Comparison of ENCODE assay signal across 27 cellular contexts in the genomic region with DNA sequence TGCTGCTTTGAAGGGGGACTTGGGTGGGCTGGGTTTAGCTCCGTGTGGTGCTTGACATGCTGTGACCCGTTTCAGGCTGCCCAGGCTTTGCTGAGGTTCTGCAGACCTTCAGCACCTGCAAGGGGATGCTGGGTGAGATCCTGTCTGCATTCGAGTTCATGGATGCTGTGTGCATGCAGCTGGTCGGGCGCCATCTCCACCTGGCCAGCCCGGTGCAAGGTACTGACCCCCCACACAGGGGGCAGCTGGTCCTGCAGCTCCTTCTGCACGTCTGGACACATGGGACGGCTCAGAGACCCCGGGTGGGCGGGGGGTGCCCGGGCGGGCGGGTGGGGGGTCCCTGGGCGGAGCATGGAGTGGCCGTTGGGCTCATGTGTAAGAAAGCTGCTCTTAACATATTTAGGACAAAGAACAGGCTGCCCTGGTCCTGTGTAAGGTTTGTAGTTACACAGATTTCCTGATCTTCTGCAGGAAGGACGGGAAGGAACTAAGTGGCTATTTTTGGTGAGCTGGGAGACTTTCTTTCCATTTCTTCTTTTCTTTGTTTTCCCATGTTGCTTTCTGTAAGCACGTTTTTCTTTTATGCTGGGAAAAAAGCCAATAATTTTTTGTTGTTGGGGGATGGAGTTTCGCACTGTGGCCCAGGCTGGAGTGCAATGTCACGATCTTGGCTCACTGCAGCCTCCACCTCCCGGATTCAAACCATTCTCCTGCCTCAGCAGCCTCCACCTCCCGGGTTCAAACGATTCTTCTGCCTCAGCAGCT. TPM values are rescaled to one million over a fixed set of nuclear protein-coding genes. Genes with fewer than 3 reads are reported as not detected.
DNase-seq lines count a peak whose midpoint lies in the region; ATAC-seq, FAIRE-seq and TF ChIP-seq lines count a peak whose summit lies in the region.
"Had no signal": no experiment of that assay in that cellular context is flagged by ENCODE, and none has a peak within 500 bp of the region (broad histone marks: within the 10 kb centered on the region; RNA-seq: fewer than 3 reads in every experiment).

No MANE protein-coding gene starts in this region.

- no peak overlapping the region for H2BK120ac ChIP-seq in neuronal stem cell (ENCODE audit: low read depth, low read length)

- H4K20me1 ChIP-seq in mammary epithelial cell (ENCODE audit: insufficient read depth, low read length): no peaks in the 10 kb centered on the region
- H4K20me1 ChIP-seq in HepG2 (ENCODE audit: insufficient read depth, low read length): no peaks in the 10 kb centered on the region

- TF ChIP-seq RAD21 in HepG2 (CRISPR knock-in tag; IDR thresholded peaks at IDR 0.05): no peak

- H3K36me3 ChIP-seq in mammary epithelial cell (ENCODE audit: insufficient read depth, low read length) (peaks cover 3% of the 10 kb centered on the region), HepG2 (replicated peaks in 1 of 2; ENCODE audit: control insufficient read depth in 1 of 2, insufficient read depth in 2 of 2, low read length in 2 of 2) (peaks cover 8 to 36% of the 10 kb centered on the region in 2 experiments; a peak in 4 of 5 replicates), neuronal stem cell (replicated peaks in 1 of 2; ENCODE audit: control insufficient read depth in 2 of 2, insufficient read depth in 2 of 2, low read length in 2 of 2) (peaks cover 21 to 46% of the 10 kb centered on the region in 2 donors)

- H2AFZ ChIP-seq in mammary epithelial cell (ENCODE audit: low read depth, low read length) (no peak overlapping the region), HepG2 (ENCODE audit: low read length) (no peak overlapping the region), neuronal stem cell (ENCODE audit: low read length) (no peak overlapping the region)
- H2AFZ ChIP-seq: GM23248 had no signal

- peaks cover 10% of the 10 kb centered on the region for H3K4me1 ChIP-seq in mammary epithelial cell (ENCODE audit: insufficient read depth, low read length)
- H3K4me1 ChIP-seq in HepG2 (ENCODE audit: insufficient read depth, low read length): no peaks in the 10 kb centered on the region
- H3K4me1 ChIP-seq in neuronal stem cell (ENCODE audit: control insufficient read depth in 2 of 2, insufficient read depth in 1 of 2, low read depth in 1 of 2, low read length in 2 of 2): peaks cover 0 to 2% of the 10 kb centered on the region in 2 donors

- FAIRE-seq in HepG2 (lab: Jason Lieb, UNC): no peak
- FAIRE-seq: GM12878, H54 had no signal

- WGBS in mammary epithelial cell (ENCODE audit: low coverage, missing lambda C conversion rate): 89% methylated on average over 11 of the region's 22 CpGs
- 92% methylated on average over 21 of the region's 22 CpGs for WGBS in HepG2 (ENCODE audit: low lambda C conversion rate)
- no CpG with 5 or more reads among the region's 22 CpGs for WGBS in neuronal stem cell (ENCODE audit: extremely low coverage in 2 of 2, insufficient read length in 2 of 2, insufficient replicate concordance in 1 of 2), 2 donors

- intact Hi-C loops in MCF 10A (cut with micrococcal nuclease): no loop called here
- intact Hi-C loops in mammary epithelial cell (cut with micrococcal nuclease): no loop called here
- intact Hi-C loops in HepG2 (cut with micrococcal nuclease; ENCODE audit: unreplicated experiment): no loop called here

- no peak overlapping the region for H2BK15ac ChIP-seq in neuronal stem cell (ENCODE audit: low read length)

- POLR2A ChIA-PET in MCF 10A (lab: Yijun Ruan, JAX): no interaction called here
- POLR2A ChIA-PET in HepG2 (lab: Yijun Ruan, JAX): no interaction called here

- H3K23ac ChIP-seq in neuronal stem cell (ENCODE audit: low read depth, low read length, poor library complexity): peak overlapping the region; percentile 95

- H3K27ac ChIP-seq in mammary epithelial cell (ENCODE audit: insufficient read depth, low read depth, low read length): no peak overlapping the region
- H3K27ac ChIP-seq in HepG2 (ENCODE audit: extremely low read length, insufficient read depth, low read length): no peak overlapping the region
- no peak overlapping the region for H3K27ac ChIP-seq in neuronal stem cell (replicated peaks; ENCODE audit: low read length)
- H3K27ac ChIP-seq: GM23248, HL-60 had no signal

- dilution Hi-C loops in mammary epithelial cell (cut with HindIII; ENCODE audit: low sequenced_read_pairs): no loop called here

- peaks cover 8% of the 10 kb centered on the region for H3K9me3 Mint-ChIP-seq in MCF 10A (ENCODE audit: unreplicated experiment)
- H3K9me3 Mint-ChIP-seq: CD8-positive, alpha-beta memory T cell had no signal

- H3K18ac ChIP-seq in neuronal stem cell (ENCODE audit: low read length): no peak overlapping the region

- H3K14ac ChIP-seq in neuronal stem cell (ENCODE audit: low read length): no peak overlapping the region

- no peak for ATAC-seq in HepG2
- ATAC-seq: GM12878, HCT116 had no signal

- no peak for TF ChIP-seq CTCF in MCF 10A (IDR thresholded peaks at IDR 0.05; ENCODE audit: unreplicated experiment)
- TF ChIP-seq CTCF in mammary epithelial cell (conservative IDR thresholded peaks at IDR 0.05 in 1 of 2, IDR thresholded peaks at IDR 0.05 in 1 of 2; ENCODE audit: extremely low read depth in 1 of 2, insufficient read depth in 1 of 2, low read depth in 1 of 2, low read length in 2 of 2): no peak
- TF ChIP-seq CTCF in HepG2 (CRISPR knock-in tag; IDR thresholded peaks at IDR 0.05): no peak

- H3K27me3 ChIP-seq in mammary epithelial cell (ENCODE audit: insufficient read depth, low read length) (no peaks in the 10 kb centered on the region), HepG2 (ENCODE audit: control insufficient read depth in 1 of 2, insufficient read depth in 2 of 2, low read length in 2 of 2) (no peaks in the 10 kb centered on the region), neuronal stem cell (ENCODE audit: control insufficient read depth in 3 of 3, insufficient read depth in 3 of 3, low read depth in 1 of 3, low read length in 3 of 3) (no peaks in the 10 kb centered on the region)

- no peak overlapping the region for H3K4ac ChIP-seq in neuronal stem cell (ENCODE audit: low read length)

- peaks cover 8% of the 10 kb centered on the region for H3K79me1 ChIP-seq in neuronal stem cell (ENCODE audit: low read depth, low read length)

- no peak overlapping the region for H4K8ac ChIP-seq in neuronal stem cell (ENCODE audit: low read depth, low read length)

- DNase-seq in MCF 10A (ENCODE audit: unreplicated experiment) (no peak), mammary epithelial cell (no peak), dermis blood vessel endothelial cell (peak; percentile 40), HepG2 (ENCODE audit: low spot score) (no peak), neuronal stem cell (ENCODE audit: low spot score) (no peak), hepatic stellate cell (ENCODE audit: low spot score) (no peak)
- no peak for DNase-seq in activated CD8-positive, alpha-beta memory T cell treated with anti-CD3 and anti-CD28 coated beads, Interleukin-2, amount 50 U/mL, for 48 hours
- DNase-seq in stimulated activated CD8-positive, alpha-beta memory T cell treated with anti-CD3 and anti-CD28 coated beads, Interleukin-4, amount 100 ng/mL, for 48 hours: no peak
- DNase-seq: 8988T; C1 segment of cervical spinal cord; CD4-positive, CD25-positive, alpha-beta regulatory T cell; CD8-positive, alpha-beta memory T cell; COR-L47; DMS 273 treated with DMSO at 0.1 percent for 48 hours; DMS53; DND-41; EL; GM23248; HFFc6; IMR-90 had no signal

- H3K4me2 ChIP-seq in mammary epithelial cell (ENCODE audit: insufficient read depth, low read depth, low read length) (no peak overlapping the region), HepG2 (ENCODE audit: low read depth, low read length) (no peak overlapping the region), neuronal stem cell (ENCODE audit: insufficient read depth, low read length, poor library complexity, severe bottlenecking) (no peak overlapping the region)

- no peak overlapping the region for H3K4me3 ChIP-seq in mammary epithelial cell (replicated peaks in 1 of 3; ENCODE audit: insufficient read depth in 1 of 3, low read depth in 2 of 3, low read length in 3 of 3)
- H3K4me3 ChIP-seq in HepG2 (replicated peaks in 1 of 3; ENCODE audit: insufficient read depth in 1 of 3, low read depth in 2 of 3, low read length in 3 of 3): no peak overlapping the region
- no peak overlapping the region for H3K4me3 ChIP-seq in neuronal stem cell (ENCODE audit: low read length in 2 of 2)
- H3K4me3 ChIP-seq: GM12878, GM23248 had no signal

- H3K79me2 ChIP-seq in mammary epithelial cell (ENCODE audit: insufficient read depth, low read length) (no peaks in the 10 kb centered on the region), HepG2 (ENCODE audit: insufficient read depth, low read length) (no peaks in the 10 kb centered on the region)

- H2BK12ac ChIP-seq in neuronal stem cell (ENCODE audit: low read length): no peak overlapping the region

- no peak for TF ChIP-seq POLR2A in HepG2 (IDR thresholded peaks at IDR 0.05; ENCODE audit: insufficient read depth in 1 of 2, low read depth in 2 of 2, low read length in 2 of 2)

- peak overlapping the region; percentile 30 for H3K27ac Mint-ChIP-seq in MCF 10A (ENCODE audit: low read depth, unreplicated experiment)
- H3K27ac Mint-ChIP-seq: CD4-positive, CD25-positive, alpha-beta regulatory T cell; HFFc6 had no signal

- H2AK5ac ChIP-seq in neuronal stem cell (ENCODE audit: low read depth, low read length): peak overlapping the region; percentile 46

- H3K9ac ChIP-seq in mammary epithelial cell (ENCODE audit: insufficient read depth, low read length) (no peak overlapping the region), HepG2 (ENCODE audit: insufficient read depth, low read depth, low read length) (no peak overlapping the region), neuronal stem cell (ENCODE audit: low read depth, low read length, poor library complexity) (no peak overlapping the region)
- H3K9ac ChIP-seq: GM23248 had no signal

- no peaks in the 10 kb centered on the region for H3K9me3 ChIP-seq in mammary epithelial cell (replicated peaks; ENCODE audit: insufficient read depth, low read length)
- no peaks in the 10 kb centered on the region for H3K9me3 ChIP-seq in HepG2 (ENCODE audit: low read length)
- peaks cover 3 to 15% of the 10 kb centered on the region in 2 donors for H3K9me3 ChIP-seq in neuronal stem cell (replicated peaks in 1 of 2; ENCODE audit: control insufficient read depth in 2 of 2, insufficient read depth in 1 of 2, low read depth in 1 of 2, low read length in 2 of 2)

- no peak overlapping the region for H4K91ac ChIP-seq in neuronal stem cell (ENCODE audit: low read depth, low read length, poor library complexity)

- H3K4me1 Mint-ChIP-seq in MCF 10A (ENCODE audit: insufficient read depth, unreplicated experiment): no peaks in the 10 kb centered on the region

- TF ChIP-seq EP300 in HepG2 (IDR thresholded peaks at IDR 0.05; ENCODE audit: low read depth in 2 of 2, low read length in 2 of 2) (no peak), HepG2 (CRISPR knock-in tag; IDR thresholded peaks at IDR 0.05; ENCODE audit: borderline replicate concordance) (no peak)

- H2BK5ac ChIP-seq in neuronal stem cell (ENCODE audit: low read length): no peak overlapping the region

- no peaks in the 10 kb centered on the region for H3K27me3 Mint-ChIP-seq in MCF 10A (ENCODE audit: insufficient read depth, unreplicated experiment)
- H3K27me3 Mint-ChIP-seq: CD4-positive, CD25-positive, alpha-beta regulatory T cell; CD8-positive, alpha-beta memory T cell had no signal

- H3K4me3 Mint-ChIP-seq in MCF 10A (ENCODE audit: unreplicated experiment): no peak overlapping the region
- H3K4me3 Mint-ChIP-seq: CD4-positive, CD25-positive, alpha-beta regulatory T cell; CD8-positive, alpha-beta memory T cell; HFFc6 had no signal

- BruUV-seq in MCF 10A (replicated peaks; lab: Mats Ljungman, UMichigan) (no TSS peak), mammary epithelial cell (replicated peaks; lab: Mats Ljungman, UMichigan) (no TSS peak), HepG2 (replicated peaks; lab: Mats Ljungman, UMichigan) (no TSS peak)

- in situ Hi-C loops in mammary epithelial cell (cut with MboI; ENCODE audit: low sequenced_read_pairs in 2 of 2) (no loop called here), HepG2 (cut with HindIII; ENCODE audit: extremely low pct_ligation_motif_present, low pct_unique_long_range_greater_than_20kb) (no loop called here)

- CTCF ChIA-PET in MCF 10A (lab: Yijun Ruan, JAX) (interaction anchor here (0.8 kb wide), 1 partner anchor 128 kb away, joined by 3 read pairs; no protein-coding TSS in a partner anchor), mammary epithelial cell (lab: Charles Lee; ENCODE audit: low non-redundant PET) (no interaction called here), HepG2 (lab: Yijun Ruan, JAX; ENCODE audit: low intra/inter-chr PET ratio, low total read pairs) (no interaction called here)

- H3K36me3 Mint-ChIP-seq in MCF 10A (ENCODE audit: insufficient read depth, unreplicated experiment): peaks cover 52% of the 10 kb centered on the region

RNA-seq across cellular contexts. Expression of a gene that starts 15.8 kb away (rescaled TPM):
- 37.5 and 41.5 TPM in 2 replicates for total RNA-seq in MCF 10A (2022)
- total RNA-seq in mammary epithelial cell: 10 to 100 TPM; 13.8 to 27.2 TPM
- 8.2 TPM for polyA plus RNA-seq in mammary epithelial cell
- polyA minus RNA-seq in mammary epithelial cell: 2.3 TPM
- total RNA-seq in dermis blood vessel endothelial cell: 12.5 and 19.4 TPM in 2 replicates
- total RNA-seq in HepG2 (2016; rRNA removed; fragmentation: Illumina TruSeq; extraction: Trizol): 10.2 and 20.3 TPM in 2 replicates
- 5.4 and 6.4 TPM in 2 replicates for total RNA-seq in HepG2 (2016; cell fraction: cytosol; rRNA removed; fragmentation: Illumina TruSeq; extraction: Trizol; ENCODE audit: low read depth)
- 9.1 and 22.3 TPM in 2 replicates for total RNA-seq in HepG2 (2016; cell fraction: insoluble cytoplasmic fraction; rRNA removed; fragmentation: Illumina TruSeq; extraction: Trizol)
- total RNA-seq in HepG2 (2016; cell fraction: membrane; rRNA removed; fragmentation: Illumina TruSeq; extraction: Trizol): 6.5 and 7.3 TPM in 2 replicates
- total RNA-seq in HepG2 (2016; cell fraction: nucleus; rRNA removed; fragmentation: Illumina TruSeq; extraction: Trizol): 18.0 and 21.4 TPM in 2 replicates
- 19.2 and 20.5 TPM in 2 replicates for polyA plus RNA-seq in HepG2 (2011; rRNA removed)
- 6.4 and 12.2 TPM in 2 replicates for polyA plus RNA-seq in HepG2 (2011; cell fraction: cytosol; rRNA removed)
- polyA plus RNA-seq in HepG2 (2011; cell fraction: nucleus; rRNA removed): 166 and 260 TPM in 2 replicates
- 16.1 and 26.4 TPM in 2 replicates for polyA plus RNA-seq in HepG2 (2012)
- polyA plus RNA-seq in HepG2 (2016; cell fraction: cytosol; fragmentation: Illumina TruSeq; extraction: Trizol; ENCODE audit: low read depth): 1.4 and 1.5 TPM in 2 replicates
- 7.6 and 10.2 TPM in 2 replicates for polyA plus RNA-seq in HepG2 (2016; cell fraction: insoluble cytoplasmic fraction; fragmentation: Illumina TruSeq; extraction: Trizol; ENCODE audit: low read depth)
- 3.0 and 3.4 TPM in 2 replicates for polyA plus RNA-seq in HepG2 (2016; cell fraction: membrane; fragmentation: Illumina TruSeq; extraction: Trizol; ENCODE audit: low read depth)
- polyA plus RNA-seq in HepG2 (2016; cell fraction: nucleus; fragmentation: Illumina TruSeq; extraction: Trizol; ENCODE audit: insufficient read depth, low read depth): 52.5 and 55.5 TPM in 2 replicates
- 12.2 and 16.0 TPM in 2 replicates for polyA minus RNA-seq in HepG2 (2011; rRNA and poly(A)+ RNA removed; ENCODE audit: low replicate concordance)
- polyA minus RNA-seq in HepG2 (2011; cell fraction: cytosol; rRNA and poly(A)+ RNA removed): 6.7 and 8.6 TPM in 2 replicates
- polyA minus RNA-seq in HepG2 (2011; cell fraction: nucleus; rRNA and poly(A)+ RNA removed): 21.5 and 26.5 TPM in 2 replicates
- 5.2 TPM for polyA plus RNA-seq in neuronal stem cell (2013, experiment 1 of 2)
- 5.3 TPM for polyA plus RNA-seq in neuronal stem cell (2013, experiment 2 of 2)

RNA-seq across cellular contexts. Expression of a gene that starts 26.4 kb away (rescaled TPM):
- 0.37 TPM in 1 of 2 replicates, not detected in the other for total RNA-seq in MCF 10A (2022)
- not detected for total RNA-seq in mammary epithelial cell
- not detected for polyA plus RNA-seq in mammary epithelial cell
- polyA minus RNA-seq in mammary epithelial cell: not detected
- total RNA-seq in dermis blood vessel endothelial cell: not detected in 2 replicates
- total RNA-seq in HepG2 (2016; rRNA removed; fragmentation: Illumina TruSeq; extraction: Trizol): 0.20 and 0.72 TPM in 2 replicates
- total RNA-seq in HepG2 (2016; cell fraction: cytosol; rRNA removed; fragmentation: Illumina TruSeq; extraction: Trizol; ENCODE audit: low read depth): 0.30 TPM in 1 of 2 replicates, not detected in the other
- total RNA-seq in HepG2 (2016; cell fraction: insoluble cytoplasmic fraction; rRNA removed; fragmentation: Illumina TruSeq; extraction: Trizol): 0.32 and 0.36 TPM in 2 replicates
- total RNA-seq in HepG2 (2016; cell fraction: membrane; rRNA removed; fragmentation: Illumina TruSeq; extraction: Trizol): 0.34 and 0.52 TPM in 2 replicates
- total RNA-seq in HepG2 (2016; cell fraction: nucleus; rRNA removed; fragmentation: Illumina TruSeq; extraction: Trizol): 0.72 and 0.75 TPM in 2 replicates
- 0.17 and 0.30 TPM in 2 replicates for polyA plus RNA-seq in HepG2 (2011; rRNA removed)
- polyA plus RNA-seq in HepG2 (2011; cell fraction: cytosol; rRNA removed): 0.14 and 0.27 TPM in 2 replicates
- 4.0 and 5.9 TPM in 2 replicates for polyA plus RNA-seq in HepG2 (2011; cell fraction: nucleus; rRNA removed)
- polyA plus RNA-seq in HepG2 (2012): 0.87 and 1.1 TPM in 2 replicates
- polyA plus RNA-seq in HepG2 (2016; cell fraction: cytosol; fragmentation: Illumina TruSeq; extraction: Trizol; ENCODE audit: low read depth): 0.07 TPM in 1 of 2 replicates, not detected in the other
- polyA plus RNA-seq in HepG2 (2016; cell fraction: insoluble cytoplasmic fraction; fragmentation: Illumina TruSeq; extraction: Trizol; ENCODE audit: low read depth): 0.29 and 0.79 TPM in 2 replicates
- polyA plus RNA-seq in HepG2 (2016; cell fraction: membrane; fragmentation: Illumina TruSeq; extraction: Trizol; ENCODE audit: low read depth): 0.31 and 0.40 TPM in 2 replicates
- polyA plus RNA-seq in HepG2 (2016; cell fraction: nucleus; fragmentation: Illumina TruSeq; extraction: Trizol; ENCODE audit: insufficient read depth, low read depth): 2.5 and 3.4 TPM in 2 replicates
- polyA minus RNA-seq in HepG2 (2011; rRNA and poly(A)+ RNA removed; ENCODE audit: low replicate concordance): 2.6 TPM in 1 of 2 replicates, not detected in the other
- polyA minus RNA-seq in HepG2 (2011; cell fraction: cytosol; rRNA and poly(A)+ RNA removed): 1.1 and 1.4 TPM in 2 replicates
- 1.9 and 2.1 TPM in 2 replicates for polyA minus RNA-seq in HepG2 (2011; cell fraction: nucleus; rRNA and poly(A)+ RNA removed)
- polyA plus RNA-seq in neuronal stem cell (2013, experiment 1 of 2): 0.45 TPM
- polyA plus RNA-seq in neuronal stem cell (2013, experiment 2 of 2): 0.47 TPM
- total RNA-seq: G401, GM23248, HT1080, IMR-90 had no signal
- polyA plus RNA-seq: AG04450; CD4-positive, CD25-positive, alpha-beta regulatory T cell; CD8-positive, alpha-beta memory T cell; GM23248 had no signal

RNA-seq across cellular contexts. Expression of a gene that starts 48.4 kb away (rescaled TPM):
- total RNA-seq in MCF 10A (2022) (27.8 and 35.5 TPM in 2 replicates), mammary epithelial cell (10 to 100 TPM in 1 of 2 donors, 1 to 10 TPM in 1; 9.8 to 27.0 TPM), dermis blood vessel endothelial cell (23.7 and 24.8 TPM in 2 replicates), HepG2 (2016; rRNA removed; fragmentation: Illumina TruSeq; extraction: Trizol) (56.7 and 61.9 TPM in 2 replicates)
- polyA plus RNA-seq in mammary epithelial cell (18.4 TPM), HepG2 (2011; rRNA removed) (71.9 and 86.9 TPM in 2 replicates)
- 88.9 TPM for polyA minus RNA-seq in mammary epithelial cell
- 33.4 and 40.8 TPM in 2 replicates for total RNA-seq in HepG2 (2016; cell fraction: cytosol; rRNA removed; fragmentation: Illumina TruSeq; extraction: Trizol; ENCODE audit: low read depth)
- 56.8 and 63.9 TPM in 2 replicates for total RNA-seq in HepG2 (2016; cell fraction: insoluble cytoplasmic fraction; rRNA removed; fragmentation: Illumina TruSeq; extraction: Trizol)
- 47.0 and 50.8 TPM in 2 replicates for total RNA-seq in HepG2 (2016; cell fraction: membrane; rRNA removed; fragmentation: Illumina TruSeq; extraction: Trizol)
- total RNA-seq in HepG2 (2016; cell fraction: nucleus; rRNA removed; fragmentation: Illumina TruSeq; extraction: Trizol): 51.6 and 62.1 TPM in 2 replicates
- 79.8 and 81.8 TPM in 2 replicates for polyA plus RNA-seq in HepG2 (2011; cell fraction: cytosol; rRNA removed)
- 137 and 149 TPM in 2 replicates for polyA plus RNA-seq in HepG2 (2011; cell fraction: nucleus; rRNA removed)
- 47.2 and 55.2 TPM in 2 replicates for polyA plus RNA-seq in HepG2 (2012)
- 25.6 and 28.6 TPM in 2 replicates for polyA plus RNA-seq in HepG2 (2016; cell fraction: cytosol; fragmentation: Illumina TruSeq; extraction: Trizol; ENCODE audit: low read depth)
- polyA plus RNA-seq in HepG2 (2016; cell fraction: insoluble cytoplasmic fraction; fragmentation: Illumina TruSeq; extraction: Trizol; ENCODE audit: low read depth): 56.0 and 56.2 TPM in 2 replicates
- polyA plus RNA-seq in HepG2 (2016; cell fraction: membrane; fragmentation: Illumina TruSeq; extraction: Trizol; ENCODE audit: low read depth): 51.0 and 51.1 TPM in 2 replicates
- polyA plus RNA-seq in HepG2 (2016; cell fraction: nucleus; fragmentation: Illumina TruSeq; extraction: Trizol; ENCODE audit: insufficient read depth, low read depth): 128 and 130 TPM in 2 replicates
- polyA minus RNA-seq in HepG2 (2011; rRNA and poly(A)+ RNA removed; ENCODE audit: low replicate concordance): 31.8 and 64.1 TPM in 2 replicates
- polyA minus RNA-seq in HepG2 (2011; cell fraction: cytosol; rRNA and poly(A)+ RNA removed): 18.9 and 34.5 TPM in 2 replicates
- 55.4 and 70.4 TPM in 2 replicates for polyA minus RNA-seq in HepG2 (2011; cell fraction: nucleus; rRNA and poly(A)+ RNA removed)
- polyA plus RNA-seq in neuronal stem cell (2013, experiment 1 of 2): 25.2 TPM
- 27.0 TPM for polyA plus RNA-seq in neuronal stem cell (2013, experiment 2 of 2)

RNA-seq across cellular contexts. Expression of a gene that starts 58.7 kb away (rescaled TPM):
- total RNA-seq in MCF 10A (2022): not detected in 2 replicates
- total RNA-seq in mammary epithelial cell: not detected
- polyA plus RNA-seq in mammary epithelial cell: not detected
- polyA minus RNA-seq in mammary epithelial cell: not detected
- total RNA-seq in dermis blood vessel endothelial cell: not detected in 2 replicates
- total RNA-seq in HepG2 (2016; rRNA removed; fragmentation: Illumina TruSeq; extraction: Trizol): 104 and 107 TPM in 2 replicates
- total RNA-seq in HepG2 (2016; cell fraction: cytosol; rRNA removed; fragmentation: Illumina TruSeq; extraction: Trizol; ENCODE audit: low read depth): 27.0 and 30.1 TPM in 2 replicates
- 108 and 118 TPM in 2 replicates for total RNA-seq in HepG2 (2016; cell fraction: insoluble cytoplasmic fraction; rRNA removed; fragmentation: Illumina TruSeq; extraction: Trizol)
- total RNA-seq in HepG2 (2016; cell fraction: membrane; rRNA removed; fragmentation: Illumina TruSeq; extraction: Trizol): 67.8 and 70.6 TPM in 2 replicates
- 43.9 and 53.0 TPM in 2 replicates for total RNA-seq in HepG2 (2016; cell fraction: nucleus; rRNA removed; fragmentation: Illumina TruSeq; extraction: Trizol)
- polyA plus RNA-seq in HepG2 (2011; rRNA removed): 53.5 and 71.4 TPM in 2 replicates
- 52.8 and 126 TPM in 2 replicates for polyA plus RNA-seq in HepG2 (2011; cell fraction: cytosol; rRNA removed)
- polyA plus RNA-seq in HepG2 (2011; cell fraction: nucleus; rRNA removed): 167 and 187 TPM in 2 replicates
- polyA plus RNA-seq in HepG2 (2012): 34.5 and 40.6 TPM in 2 replicates
- 23.8 and 25.7 TPM in 2 replicates for polyA plus RNA-seq in HepG2 (2016; cell fraction: cytosol; fragmentation: Illumina TruSeq; extraction: Trizol; ENCODE audit: low read depth)
- 96.8 and 121 TPM in 2 replicates for polyA plus RNA-seq in HepG2 (2016; cell fraction: insoluble cytoplasmic fraction; fragmentation: Illumina TruSeq; extraction: Trizol; ENCODE audit: low read depth)
- polyA plus RNA-seq in HepG2 (2016; cell fraction: membrane; fragmentation: Illumina TruSeq; extraction: Trizol; ENCODE audit: low read depth): 48.5 and 51.3 TPM in 2 replicates
- polyA plus RNA-seq in HepG2 (2016; cell fraction: nucleus; fragmentation: Illumina TruSeq; extraction: Trizol; ENCODE audit: insufficient read depth, low read depth): 84.0 and 95.2 TPM in 2 replicates
- polyA minus RNA-seq in HepG2 (2011; rRNA and poly(A)+ RNA removed; ENCODE audit: low replicate concordance): 114 TPM in 1 of 2 replicates, not detected in the other
- 45.5 and 50.7 TPM in 2 replicates for polyA minus RNA-seq in HepG2 (2011; cell fraction: cytosol; rRNA and poly(A)+ RNA removed)
- polyA minus RNA-seq in HepG2 (2011; cell fraction: nucleus; rRNA and poly(A)+ RNA removed): 32.4 and 35.0 TPM in 2 replicates
- 0.45 TPM for polyA plus RNA-seq in neuronal stem cell (2013, experiment 1 of 2)
- 0.37 TPM for polyA plus RNA-seq in neuronal stem cell (2013, experiment 2 of 2)
- total RNA-seq: CD8-positive, alpha-beta memory T cell; G401; GM23248; HT1080; IMR-90 had no signal
- polyA plus RNA-seq: AG04450; CD8-positive, alpha-beta memory T cell; GM23248; IMR-90 had no signal
